ENCODE assay signal across 17 cellular contexts in genomic region chr2:95333056-95333455, GRCh38. TPM values are rescaled to one million over a fixed set of nuclear protein-coding genes. Genes with fewer than 3 reads are reported as not detected.
"Had no signal": no experiment of that assay in that cellular context is flagged by ENCODE, and none has a peak within 500 bp of the region (broad histone marks: within the 10 kb centered on the region; RNA-seq: fewer than 3 reads in every experiment).

No MANE protein-coding gene starts in this region.

- H3K4me3 ChIP-seq: tibial nerve had no signal

- H3K4me1 Mint-ChIP-seq: naive thymus-derived CD8-positive, alpha-beta T cell; stimulated activated naive B cell treated with anti-CD40 and anti-IgM and Interleukin-4, amounts not matched to agents 10 μg/mL and 1 μg/mL and 100 μg/mL, for 72 hours had no signal

- H3K27ac ChIP-seq: brain microvascular endothelial cell, neutrophil, tibial nerve had no signal

- H3K4me1 ChIP-seq: tibial nerve had no signal

- H3K36me3 Mint-ChIP-seq: naive thymus-derived CD8-positive, alpha-beta T cell; stimulated activated naive B cell treated with anti-CD40 and anti-IgM and Interleukin-4, amounts not matched to agents 10 μg/mL and 1 μg/mL and 100 μg/mL, for 72 hours had no signal

- H3K27me3 Mint-ChIP-seq: dendritic cell treated with granulocyte-macrophage colony-stimulating factor and Interleukin-4, amounts not matched to agents 40 ng/mL and 50 ng/mL, for 4 days had no signal

- ATAC-seq: activated CD4-positive, CD25-positive, alpha-beta regulatory T cell treated with anti-CD3 and anti-CD28 coated beads, Interleukin-2, amount 50 U/mL, for 24 hours; naive thymus-derived CD8-positive, alpha-beta T cell; stimulated activated naive B cell treated with anti-CD40 and anti-IgM and Interleukin-4, amounts not matched to agents 10 μg/mL and 1 μg/mL and 100 μg/mL, for 72 hours had no signal

- DNase-seq: activated naive CD4-positive, alpha-beta T cell; anterior cingulate cortex; brain microvascular endothelial cell; cerebellar nuclear complex; effector memory CD4-positive, alpha-beta T cell; head of caudate nucleus; naive thymus-derived CD8-positive, alpha-beta T cell; retina; stimulated activated CD4-positive, alpha-beta T cell treated with anti-CD3 and anti-CD28 coated beads, Interleukin-15, amount 100 ng/mL, for 24 hours; stimulated activated CD4-positive, alpha-beta T cell treated with anti-CD3 and anti-CD28 coated beads, Interleukin-4, amount 100 ng/mL, for 1 hour; stimulated activated naive B cell treated with anti-CD40 and anti-IgM and Interleukin-4, amounts not matched to agents 10 μg/mL and 1 μg/mL and 100 μg/mL, for 72 hours had no signal

- H3K9me3 ChIP-seq: neutrophil, tibial nerve had no signal

- H3K9me3 Mint-ChIP-seq: dendritic cell treated with granulocyte-macrophage colony-stimulating factor and Interleukin-4, amounts not matched to agents 40 ng/mL and 50 ng/mL, for 4 days; naive thymus-derived CD8-positive, alpha-beta T cell; stimulated activated naive B cell treated with anti-CD40 and anti-IgM and Interleukin-4, amounts not matched to agents 10 μg/mL and 1 μg/mL and 100 μg/mL, for 72 hours; T-helper 2 cell treated with Interferon-gamma antibody and Interleukin-4, amounts not matched to agents 5 μg/mL and 100 μg/mL, for 36 hours had no signal

- H3K36me3 ChIP-seq: brain microvascular endothelial cell, neutrophil, tibial nerve had no signal

- H3K27ac Mint-ChIP-seq: dendritic cell treated with granulocyte-macrophage colony-stimulating factor and Interleukin-4, amounts not matched to agents 40 ng/mL and 50 ng/mL, for 4 days; naive thymus-derived CD8-positive, alpha-beta T cell; stimulated activated naive B cell treated with anti-CD40 and anti-IgM and Interleukin-4, amounts not matched to agents 10 μg/mL and 1 μg/mL and 100 μg/mL, for 72 hours; T-helper 2 cell treated with Interferon-gamma antibody and Interleukin-4, amounts not matched to agents 5 μg/mL and 100 μg/mL, for 36 hours had no signal

- H3K4me3 Mint-ChIP-seq: dendritic cell treated with granulocyte-macrophage colony-stimulating factor and Interleukin-4, amounts not matched to agents 40 ng/mL and 50 ng/mL, for 4 days; naive thymus-derived CD8-positive, alpha-beta T cell; stimulated activated naive B cell treated with anti-CD40 and anti-IgM and Interleukin-4, amounts not matched to agents 10 μg/mL and 1 μg/mL and 100 μg/mL, for 72 hours; T-helper 2 cell treated with Interferon-gamma antibody and Interleukin-4, amounts not matched to agents 5 μg/mL and 100 μg/mL, for 36 hours had no signal

- H3K27me3 ChIP-seq: brain microvascular endothelial cell, neutrophil, tibial nerve had no signal

RNA-seq across cellular contexts. Expression of gene KCNIP3, which starts 35.9 kb away (rescaled TPM):
- total RNA-seq: activated CD8-positive, alpha-beta memory T cell treated with anti-CD3 and anti-CD28 coated beads for 36 hours; naive thymus-derived CD8-positive, alpha-beta T cell had no signal
